Comparison of ENCODE assay signal across 10 cellular contexts in the genomic region with DNA sequence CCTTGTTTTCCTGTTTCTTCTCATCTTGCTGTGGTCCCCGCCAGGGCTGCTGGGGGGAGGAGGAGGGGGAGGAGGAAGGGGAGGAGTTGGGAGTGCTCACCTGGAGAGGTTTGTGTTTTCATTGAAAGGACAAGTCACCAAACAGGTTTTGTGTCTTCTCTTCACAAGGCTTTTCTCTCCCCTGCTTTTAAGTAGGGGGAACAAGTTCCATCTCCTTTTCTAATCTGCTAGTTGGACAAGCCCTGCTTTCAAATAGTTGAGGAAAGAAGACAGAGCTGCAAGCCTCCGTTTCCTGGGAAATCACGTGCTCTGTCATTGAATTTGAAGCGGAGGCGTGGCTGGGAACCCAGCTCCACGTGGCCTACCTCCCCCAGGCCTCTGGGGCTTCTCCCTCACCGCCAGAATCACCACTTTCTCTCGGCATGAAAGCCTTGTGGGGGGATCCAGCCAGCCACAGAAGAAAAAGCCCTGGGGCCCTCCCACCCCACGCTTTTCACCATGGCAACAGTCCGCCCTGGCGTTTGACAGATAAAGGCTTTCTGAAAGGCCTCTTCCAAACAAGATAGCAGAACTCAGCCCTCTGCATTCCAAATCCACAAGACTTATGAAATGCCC. TPM values are rescaled to one million over a fixed set of nuclear protein-coding genes. Genes with fewer than 3 reads are reported as not detected.
DNase-seq lines count a peak whose midpoint lies in the region; ATAC-seq, FAIRE-seq and TF ChIP-seq lines count a peak whose summit lies in the region.
"Had no signal": no experiment of that assay in that cellular context is flagged by ENCODE, and none has a peak within 500 bp of the region (broad histone marks: within the 10 kb centered on the region; RNA-seq: fewer than 3 reads in every experiment).

No MANE protein-coding gene starts in this region.

- no peak for TF ChIP-seq RAD21 in GM12878 (IDR thresholded peaks at IDR 0.05; ENCODE audit: insufficient read depth, low read depth, low read length)

- H3K9me3 ChIP-seq in GM12878 (replicated peaks; ENCODE audit: control insufficient read depth, insufficient read depth, low read length), result no peaks in the 10 kb centered on the region

- H3K4me2 ChIP-seq in GM12878 (ENCODE audit: control insufficient read depth, insufficient read depth), result peak overlapping the region; percentile 14; the same call in 1 of the 2 replicates
- H3K4me2 ChIP-seq: KMS-11 had no signal

- no peak overlapping the region for H3K4me3 ChIP-seq in GM12878

- no peak for TF ChIP-seq CTCF in GM12878 (IDR thresholded peaks at IDR 0.05 in 2 of 3, conservative IDR thresholded peaks at IDR 0.05 in 1 of 3; ENCODE audit: control insufficient read depth in 2 of 3, extremely low read depth in 1 of 3, insufficient read depth in 1 of 3, low read depth in 3 of 3, low read length in 3 of 3)

- RAD21 ChIA-PET in GM12878 (lab: Charles Lee; ENCODE audit: unreplicated experiment), result interaction anchor here (1.1 to 2.0 kb wide), 2 partner anchors 12 to 17 kb away, joined by 3 to 5 read pairs; no protein-coding TSS in a partner anchor

- DNase-seq in NCI-H748 (lab: John Stamatoyannopoulos, UW; ENCODE audit: unreplicated experiment) (peak; percentile 71), GM12878 (ENCODE audit: low read depth, low spot score) (peak; percentile 8), islet precursor cell (peak; percentile 97), cerebellum (ENCODE audit: low spot score) (no peak), NCI-H2171 (lab: John Stamatoyannopoulos, UW) (no peak)
- DNase-seq in stimulated activated CD4-positive, alpha-beta T cell treated with anti-CD3 and anti-CD28 coated beads, Interleukin-4, amount 100 ng/mL, for 48 hours (ENCODE audit: low read depth in 2 of 2), result peak; percentile 34 to 37

- peak overlapping the region; percentile 31 for H2AFZ ChIP-seq in GM12878 (ENCODE audit: control insufficient read depth, low read depth, low read length)

- no peaks in the 10 kb centered on the region for H4K20me1 ChIP-seq in GM12878 (ENCODE audit: control insufficient read depth, insufficient read depth)

- no peak overlapping the region for H3K9ac ChIP-seq in GM12878 (ENCODE audit: control insufficient read depth, insufficient read depth, low read length)
- H3K9ac ChIP-seq: KMS-11 had no signal

- TF ChIP-seq EP300 in GM12878 (IDR thresholded peaks at IDR 0.05; ENCODE audit: borderline replicate concordance in 1 of 2, control insufficient read depth in 1 of 2, low read depth in 2 of 2, low read length in 2 of 2), result no peak

- H3K79me2 ChIP-seq in GM12878 (ENCODE audit: control insufficient read depth, insufficient read depth, low read length), result no peaks in the 10 kb centered on the region

- H3K36me3 ChIP-seq in GM12878 (ENCODE audit: control insufficient read depth in 2 of 2, insufficient read depth in 2 of 2, low read length in 1 of 2), result no peaks in the 10 kb centered on the region

- BruUV-seq in GM12878 (replicated peaks; lab: Mats Ljungman, UMichigan), result no TSS peak

- POLR2A ChIA-PET in GM12878 (lab: Charles Lee), result interaction anchor here (0.7 kb wide), 1 partner anchor 8 kb away, joined by 4 read pairs; no protein-coding TSS in a partner anchor

- in situ Hi-C loops in GM12878 (cut with MboI), result no loop called here

- intact Hi-C loops in GM12878 (cut with micrococcal nuclease; ENCODE audit: unreplicated experiment), result no loop called here

- CTCF ChIA-PET in GM12878 (lab: Yijun Ruan, JAX), result no interaction called here

- 19% methylated on average over 11 of the region's 11 CpGs for WGBS in GM12878 (ENCODE audit: insufficient coverage, insufficient replicate concordance, low lambda C conversion rate, missing lambda C conversion rate)

- FAIRE-seq in GM12878 (lab: Jason Lieb, UNC), result no peak
- FAIRE-seq: islet of Langerhans had no signal

- peaks cover 4% of the 10 kb centered on the region for H3K4me1 ChIP-seq in GM12878 (ENCODE audit: control insufficient read depth, insufficient read depth, low read length)

- TF ChIP-seq POLR2A in GM12878 (IDR thresholded peaks at IDR 0.05; ENCODE audit: low read depth, low read length), result no peak

- ATAC-seq in GM18868 (IDR thresholded peaks at IDR 0.05; ENCODE audit: unreplicated experiment) (peak; percentile 72), GM12878 (peak; percentile 86), HG03175 (IDR thresholded peaks at IDR 0.05; ENCODE audit: unreplicated experiment) (no peak)

- H3K27me3 ChIP-seq in GM12878 (replicated peaks in 1 of 2; ENCODE audit: control insufficient read depth in 2 of 2, insufficient read depth in 2 of 2, low read length in 1 of 2), result peaks cover 0 to 2% of the 10 kb centered on the region in 2 experiments; a peak in 2 of 4 replicates

- SMC1A ChIA-PET in GM12878 (lab: Charles Lee; ENCODE audit: uncharacterized antibody, unreplicated experiment), result interaction anchor here (1.0 kb wide), 1 partner anchor 14 kb away, joined by 3 read pairs; no protein-coding TSS in a partner anchor

- no peak overlapping the region for H3K27ac ChIP-seq in GM12878 (ENCODE audit: control insufficient read depth, insufficient read depth)
- H3K27ac ChIP-seq: KMS-11 had no signal

TF ChIP-seq in GM12878, 131 proteins besides CTCF, POLR2A, EP300 and RAD21 (continues in another document):
- TF ChIP-seq NFXL1 (IDR thresholded peaks at IDR 0.05; ENCODE audit: borderline replicate concordance) (peak; percentile 79; the same call in 1 of the 2 replicates), BMI1 (IDR thresholded peaks at IDR 0.05; ENCODE audit: borderline replicate concordance) (peak; percentile 75; the same call in 1 of the 2 replicates), CREB1 (IDR thresholded peaks at IDR 0.05; ENCODE audit: low read depth) (no peak), RUNX3 (IDR thresholded peaks at IDR 0.05; ENCODE audit: low read length) (peak; percentile 53; the same call in 1 of the 2 replicates)
- TF ChIP-seq, protein P1, sequence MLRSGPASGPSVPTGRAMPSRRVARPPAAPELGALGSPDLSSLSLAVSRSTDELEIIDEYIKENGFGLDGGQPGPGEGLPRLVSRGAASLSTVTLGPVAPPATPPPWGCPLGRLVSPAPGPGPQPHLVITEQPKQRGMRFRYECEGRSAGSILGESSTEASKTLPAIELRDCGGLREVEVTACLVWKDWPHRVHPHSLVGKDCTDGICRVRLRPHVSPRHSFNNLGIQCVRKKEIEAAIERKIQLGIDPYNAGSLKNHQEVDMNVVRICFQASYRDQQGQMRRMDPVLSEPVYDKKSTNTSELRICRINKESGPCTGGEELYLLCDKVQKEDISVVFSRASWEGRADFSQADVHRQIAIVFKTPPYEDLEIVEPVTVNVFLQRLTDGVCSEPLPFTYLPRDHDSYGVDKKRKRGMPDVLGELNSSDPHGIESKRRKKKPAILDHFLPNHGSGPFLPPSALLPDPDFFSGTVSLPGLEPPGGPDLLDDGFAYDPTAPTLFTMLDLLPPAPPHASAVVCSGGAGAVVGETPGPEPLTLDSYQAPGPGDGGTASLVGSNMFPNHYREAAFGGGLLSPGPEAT (IDR thresholded peaks at IDR 0.05; ENCODE audit: low read depth), result peak; percentile 19; the same call in 1 of the 2 replicates
- TF ChIP-seq, protein P2, sequence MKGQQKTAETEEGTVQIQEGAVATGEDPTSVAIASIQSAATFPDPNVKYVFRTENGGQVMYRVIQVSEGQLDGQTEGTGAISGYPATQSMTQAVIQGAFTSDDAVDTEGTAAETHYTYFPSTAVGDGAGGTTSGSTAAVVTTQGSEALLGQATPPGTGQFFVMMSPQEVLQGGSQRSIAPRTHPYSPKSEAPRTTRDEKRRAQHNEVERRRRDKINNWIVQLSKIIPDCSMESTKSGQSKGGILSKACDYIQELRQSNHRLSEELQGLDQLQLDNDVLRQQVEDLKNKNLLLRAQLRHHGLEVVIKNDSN (IDR thresholded peaks at IDR 0.05; ENCODE audit: borderline replicate concordance, extremely low read length, insufficient read depth, low read depth, low read length), result peak; percentile 40
- TF ChIP-seq, protein P3, sequence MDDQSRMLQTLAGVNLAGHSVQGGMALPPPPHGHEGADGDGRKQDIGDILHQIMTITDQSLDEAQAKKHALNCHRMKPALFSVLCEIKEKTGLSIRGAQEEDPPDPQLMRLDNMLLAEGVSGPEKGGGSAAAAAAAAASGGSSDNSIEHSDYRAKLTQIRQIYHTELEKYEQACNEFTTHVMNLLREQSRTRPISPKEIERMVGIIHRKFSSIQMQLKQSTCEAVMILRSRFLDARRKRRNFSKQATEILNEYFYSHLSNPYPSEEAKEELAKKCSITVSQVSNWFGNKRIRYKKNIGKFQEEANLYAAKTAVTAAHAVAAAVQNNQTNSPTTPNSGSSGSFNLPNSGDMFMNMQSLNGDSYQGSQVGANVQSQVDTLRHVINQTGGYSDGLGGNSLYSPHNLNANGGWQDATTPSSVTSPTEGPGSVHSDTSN (IDR thresholded peaks at IDR 0.05; ENCODE audit: insufficient replicate concordance, low read depth, low read length), result no peak

RNA-seq across cellular contexts. Expression of a gene that starts 51.5 kb away (rescaled TPM):
- total RNA-seq in GM12878 (2013; cell fraction: nucleolus; rRNA removed), result 0.15 TPM in 1 of 2 replicates, not detected in the other
- total RNA-seq in GM12878 (2014; rRNA removed) (0.16 TPM in 1 of 2 replicates, not detected in the other), GM12878 (2014; rRNA removed; fragmentation: Illumina TruSeq; extraction: Trizol) (0.04 TPM in 1 of 2 replicates, not detected in the other), GM12878 (2021) (0.10 and 0.27 TPM in 2 replicates), cerebellum (0.64 TPM)
- polyA plus RNA-seq in GM12878 (2011; ENCODE audit: low read depth), result not detected
- polyA plus RNA-seq in GM12878 (2011; rRNA removed) (0.04 TPM in 1 of 2 replicates, not detected in the other), GM12878 (2014; fragmentation: Illumina TruSeq; extraction: Trizol) (0.25 TPM in 1 of 2 replicates, not detected in the other), GM12878 (2014; fragmentation: Nextera tagmentation; extraction: Ambion mirVana) (not detected), GM12878 (2014; rRNA removed) (0.27 TPM in 1 of 2 replicates, not detected in the other), GM12878 (2016; fragmentation: Nextera tagmentation; extraction: Ambion mirVana) (not detected)
- not detected in 2 replicates for polyA plus RNA-seq in GM12878 (2011; cell fraction: cytosol; rRNA removed)
- not detected in 2 replicates for polyA plus RNA-seq in GM12878 (2011; cell fraction: nucleus; rRNA removed)
- 0.10 and 0.20 TPM in 2 replicates for polyA plus RNA-seq in GM12878 (2012)
- polyA minus RNA-seq in GM12878 (2011; rRNA and poly(A)+ RNA removed), result 0.07 TPM in 1 of 2 replicates, not detected in the other
- polyA minus RNA-seq in GM12878 (2011; cell fraction: cytosol; rRNA and poly(A)+ RNA removed), result not detected in 2 replicates
- polyA minus RNA-seq in GM12878 (2011; cell fraction: nucleus; rRNA and poly(A)+ RNA removed), result not detected in 2 replicates

Comparison
In these comparisons a context has a peak if more than half of its experiments do, and no peak if none do; other contexts are left out.
1. DNase-seq: peak in NCI-H748 (single experiment), GM12878 (single experiment), islet precursor cell (single experiment) and stimulated activated CD4-positive, alpha-beta T cell treated with anti-CD3 and anti-CD28 coated beads, Interleukin-4, amount 100 ng/mL, for 48 hours (2 of 2); none in cerebellum (single experiment) and NCI-H2171 (single experiment).